ENCODE assay signal across 22 cellular contexts in the genomic region with DNA sequence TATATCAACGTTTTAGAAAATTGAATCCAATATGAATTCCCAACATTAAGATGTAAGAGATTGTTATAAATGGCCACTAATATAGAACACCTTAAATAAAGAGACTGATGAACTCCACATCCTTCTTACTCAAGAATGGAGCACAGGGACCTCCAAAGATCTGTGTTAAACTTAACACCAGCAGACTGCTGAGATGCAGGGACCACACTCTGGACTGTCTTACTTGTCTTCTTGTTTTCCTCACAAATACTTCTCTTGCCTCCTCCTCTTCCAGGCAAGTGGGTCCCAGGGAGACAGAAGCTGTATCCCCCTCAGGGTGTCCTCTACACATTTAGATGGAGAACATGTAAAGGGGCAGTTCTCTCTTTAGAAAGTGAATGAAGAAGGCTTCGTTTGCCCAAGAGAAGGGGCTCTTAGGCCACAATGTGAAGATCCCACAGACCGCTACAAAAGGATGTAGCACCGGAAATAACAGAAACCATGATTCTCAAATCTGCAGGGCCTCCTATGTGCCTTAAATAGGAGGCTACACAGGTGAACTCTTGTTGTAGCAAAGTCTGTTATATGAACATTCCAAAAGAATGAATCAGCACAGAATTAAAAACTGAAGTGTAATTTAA. TPM values are rescaled to one million over a fixed set of nuclear protein-coding genes. Genes with fewer than 3 reads are reported as not detected.
DNase-seq lines count a peak whose midpoint lies in the region; ATAC-seq and TF ChIP-seq lines count a peak whose summit lies in the region.
"Had no signal": no experiment of that assay in that cellular context is flagged by ENCODE, and none has a peak within 500 bp of the region (broad histone marks: within the 10 kb centered on the region; RNA-seq: fewer than 3 reads in every experiment).

No MANE protein-coding gene starts in this region.

- H3K27me3 Mint-ChIP-seq in activated CD8-positive, alpha-beta memory T cell treated with anti-CD3 and anti-CD28 coated beads, Interleukin-2, amount 10 ng/mL, durations not matched to agents 7 days and 5 days, result no peaks in the 10 kb centered on the region
- H3K27me3 Mint-ChIP-seq in nephron progenitor cell (ENCODE audit: low read depth, poor library complexity), result no peaks in the 10 kb centered on the region

- DNase-seq in activated CD8-positive, alpha-beta memory T cell treated with anti-CD3 and anti-CD28 coated beads, Interleukin-2, amount 10 ng/mL, durations not matched to agents 7 days and 5 days, result peak; percentile 65
- no peak for DNase-seq in activated CD8-positive, alpha-beta memory T cell treated with anti-CD3 and anti-CD28 coated beads, Interleukin-2, amount 50 U/mL, for 48 hours
- no peak for DNase-seq in activated naive CD4-positive, alpha-beta T cell treated with anti-CD3 and anti-CD28 coated beads, Interleukin-2, amount 50 U/mL, for 72 hours (ENCODE audit: low spot score in 2 of 2)
- DNase-seq in nephron progenitor cell, result no peak
- DNase-seq in stimulated activated CD4-positive, alpha-beta T cell treated with anti-CD3 and anti-CD28 coated beads, Interleukin-2, amount 100 ng/mL, for 24 hours, result no peak
- DNase-seq: activated CD4-positive, alpha-beta T cell treated with anti-CD3 and anti-CD28 coated beads, Interleukin-2, amount 50 U/mL, for 1 hour; anterior cingulate cortex; heart left ventricle; left colon; NCI-H1092 treated with DMSO at 0.1 percent for 48 hours; NCI-H1930; NCI-H345; NCI-H82; PC-9; right cardiac atrium; SHP77 treated with DMSO at 0.1 percent for 48 hours; stimulated activated CD4-positive, alpha-beta T cell treated with anti-CD3 and anti-CD28 coated beads, Interleukin-12 subunit alpha, Interleukin-12 subunit beta, amount 100 ng/mL, for 4 hours had no signal

- no peaks in the 10 kb centered on the region for H3K79me2 ChIP-seq in Loucy (ENCODE audit: insufficient read depth, low read length)

- no peaks in the 10 kb centered on the region for H3K9me3 Mint-ChIP-seq in activated CD8-positive, alpha-beta memory T cell treated with anti-CD3 and anti-CD28 coated beads, Interleukin-2, amount 10 ng/mL, durations not matched to agents 7 days and 5 days (ENCODE audit: low read depth)
- no peaks in the 10 kb centered on the region for H3K9me3 Mint-ChIP-seq in activated naive CD4-positive, alpha-beta T cell treated with anti-CD3 and anti-CD28 coated beads, Interleukin-2, amount 50 U/mL, for 72 hours
- no peaks in the 10 kb centered on the region for H3K9me3 Mint-ChIP-seq in nephron progenitor cell
- H3K9me3 Mint-ChIP-seq: GM23338, memory B cell had no signal

- H3K9me2 ChIP-seq in Loucy (replicated peaks; ENCODE audit: low read depth, low read length), result no peaks in the 10 kb centered on the region

- H3K4me1 Mint-ChIP-seq in activated CD8-positive, alpha-beta memory T cell treated with anti-CD3 and anti-CD28 coated beads, Interleukin-2, amount 10 ng/mL, durations not matched to agents 7 days and 5 days, result peaks cover 72% of the 10 kb centered on the region
- peaks cover 19% of the 10 kb centered on the region for H3K4me1 Mint-ChIP-seq in nephron progenitor cell
- H3K4me1 Mint-ChIP-seq: memory B cell had no signal

- peak overlapping the region; percentile 9 for H3K4me2 ChIP-seq in Loucy (ENCODE audit: low read depth, low read length, poor library complexity, severe bottlenecking)
- H3K4me2 ChIP-seq: GM23338, PC-9 had no signal

- TF ChIP-seq CTCF in Loucy (conservative IDR thresholded peaks at IDR 0.05; ENCODE audit: low read length) (no peak), nephron progenitor cell (IDR thresholded peaks at IDR 0.05) (no peak)

- peak; percentile 80 for ATAC-seq in activated CD8-positive, alpha-beta memory T cell treated with anti-CD3 and anti-CD28 coated beads, Interleukin-2, amount 10 ng/mL, durations not matched to agents 7 days and 5 days
- peak; percentile 29 to 62 for ATAC-seq in activated naive CD4-positive, alpha-beta T cell treated with anti-CD3 and anti-CD28 coated beads, Interleukin-2, amount 50 U/mL, for 72 hours
- ATAC-seq in HG02981 (IDR thresholded peaks at IDR 0.05; ENCODE audit: unreplicated experiment) (no peak), HG03039 (IDR thresholded peaks at IDR 0.05; ENCODE audit: unreplicated experiment) (no peak)
- ATAC-seq: GM23338, heart left ventricle, left colon, right cardiac atrium had no signal

- peak overlapping the region; percentile 10 for H3K4me3 Mint-ChIP-seq in activated CD8-positive, alpha-beta memory T cell treated with anti-CD3 and anti-CD28 coated beads, Interleukin-2, amount 10 ng/mL, durations not matched to agents 7 days and 5 days
- H3K4me3 Mint-ChIP-seq in nephron progenitor cell, result no peak overlapping the region
- H3K4me3 Mint-ChIP-seq: GM23338, memory B cell had no signal

- peaks cover 76% of the 10 kb centered on the region for H3K36me3 Mint-ChIP-seq in activated CD8-positive, alpha-beta memory T cell treated with anti-CD3 and anti-CD28 coated beads, Interleukin-2, amount 10 ng/mL, durations not matched to agents 7 days and 5 days
- peaks cover 35 to 82% of the 10 kb centered on the region in 2 donors for H3K36me3 Mint-ChIP-seq in activated naive CD4-positive, alpha-beta T cell treated with anti-CD3 and anti-CD28 coated beads, Interleukin-2, amount 50 U/mL, for 72 hours
- H3K36me3 Mint-ChIP-seq in nephron progenitor cell (ENCODE audit: low read depth), result peaks cover 22% of the 10 kb centered on the region
- H3K36me3 Mint-ChIP-seq: memory B cell had no signal

- peaks cover 48% of the 10 kb centered on the region; the same call in 1 of the 2 replicates for H3K36me3 ChIP-seq in Loucy (ENCODE audit: insufficient read depth, low read length)

- H3K9ac ChIP-seq in Loucy (ENCODE audit: low read depth, low read length, poor library complexity, severe bottlenecking), result no peak overlapping the region

- peaks cover 35% of the 10 kb centered on the region for H3K4me1 ChIP-seq in Loucy (ENCODE audit: insufficient read depth, low read length, poor library complexity, severe bottlenecking)
- H3K4me1 ChIP-seq: heart left ventricle had no signal

- peak overlapping the region; percentile 81 for H3K27ac Mint-ChIP-seq in activated CD8-positive, alpha-beta memory T cell treated with anti-CD3 and anti-CD28 coated beads, Interleukin-2, amount 10 ng/mL, durations not matched to agents 7 days and 5 days
- H3K27ac Mint-ChIP-seq in activated naive CD4-positive, alpha-beta T cell treated with anti-CD3 and anti-CD28 coated beads, Interleukin-2, amount 50 U/mL, for 72 hours, result peak overlapping the region; percentile 40 to 67
- peak overlapping the region; percentile 37 for H3K27ac Mint-ChIP-seq in nephron progenitor cell
- H3K27ac Mint-ChIP-seq: GM23338, memory B cell had no signal

- H3K27me3 ChIP-seq in Loucy (ENCODE audit: insufficient read depth, low read length, poor library complexity, severe bottlenecking), result no peaks in the 10 kb centered on the region
- H3K27me3 ChIP-seq: heart left ventricle had no signal

- H2AFZ ChIP-seq in Loucy (ENCODE audit: low read length), result no peak overlapping the region
- H2AFZ ChIP-seq: GM23338, PC-9 had no signal

- no peak overlapping the region for H3K4me3 ChIP-seq in Loucy (ENCODE audit: low read length, poor library complexity, severe bottlenecking)
- H3K4me3 ChIP-seq: GM23338, heart left ventricle, PC-9 had no signal

- no peaks in the 10 kb centered on the region for H3K9me3 ChIP-seq in Loucy (ENCODE audit: insufficient read depth, low read depth, low read length)
- H3K9me3 ChIP-seq: heart left ventricle had no signal

- H3F3A ChIP-seq in Loucy (ENCODE audit: low read depth), result no peaks in the 10 kb centered on the region

- H4K20me1 ChIP-seq in Loucy (ENCODE audit: insufficient read depth, low read length, poor library complexity, severe bottlenecking), result no peaks in the 10 kb centered on the region

- CTCF ChIA-PET in activated CD8-positive, alpha-beta memory T cell treated with anti-CD3 and anti-CD28 coated beads, Interleukin-2, amount 10 ng/mL, durations not matched to agents 7 days and 5 days (lab: Charles Lee), result interaction anchor here (2.0 kb wide), 1 partner anchor 13 kb away, joined by 5 read pairs; no protein-coding TSS in a partner anchor

RNA-seq across cellular contexts. Expression of a gene that starts 52.2 kb away (rescaled TPM):
- 100 to 1,000 TPM; 164 to 233 TPM for total RNA-seq in activated CD8-positive, alpha-beta memory T cell treated with anti-CD3 and anti-CD28 coated beads, Interleukin-2, amount 10 ng/mL, durations not matched to agents 7 days and 5 days
- 100 to 1,000 TPM; 279 to 444 TPM for total RNA-seq in activated naive CD4-positive, alpha-beta T cell treated with anti-CD3 and anti-CD28 coated beads, Interleukin-2, amount 50 U/mL, for 72 hours

Comparison
In these comparisons a context has a peak if more than half of its experiments do, and no peak if none do; other contexts are left out.
1. ATAC-seq: peak in activated CD8-positive, alpha-beta memory T cell treated with anti-CD3 and anti-CD28 coated beads, Interleukin-2, amount 10 ng/mL, durations not matched to agents 7 days and 5 days (single experiment) and activated naive CD4-positive, alpha-beta T cell treated with anti-CD3 and anti-CD28 coated beads, Interleukin-2, amount 50 U/mL, for 72 hours (2 of 2); none in HG02981 (single experiment) and HG03039 (single experiment).
2. Peak in every context shown above with its lines, with median percentiles within 50 percentile points of each other: H3K27ac Mint-ChIP-seq.